In genomic region chr12:4506870-4507269, GRCh38 we compare ENCODE assay signal across 8 cellular contexts. TPM values are rescaled to one million over a fixed set of nuclear protein-coding genes. Genes with fewer than 3 reads are reported as not detected.
DNase-seq lines count a peak whose midpoint lies in the region; ATAC-seq and TF ChIP-seq lines count a peak whose summit lies in the region.

No MANE protein-coding gene starts in this region.

- no peaks in the 10 kb centered on the region for H4K20me1 ChIP-seq in DOHH2 (ENCODE audit: control insufficient read depth, insufficient read depth, low read depth, low read length)

- TF ChIP-seq CTCF in DOHH2 (IDR thresholded peaks at IDR 0.05; ENCODE audit: low read depth, low read length, poor library complexity, severe bottlenecking) (no peak), choroid plexus epithelial cell (conservative IDR thresholded peaks at IDR 0.05; ENCODE audit: low read depth, low read length) (no peak), right lobe of liver (IDR thresholded peaks at IDR 0.05) (no peak), tibial nerve (IDR thresholded peaks at IDR 0.05) (no peak)

- TF ChIP-seq POLR2A in right lobe of liver (IDR thresholded peaks at IDR 0.05), result no peak
- TF ChIP-seq POLR2A in tibial nerve (IDR thresholded peaks at IDR 0.05), result no peak

- H3K4me2 ChIP-seq in DOHH2 (ENCODE audit: low read length), result peak overlapping the region; percentile 73

- TF ChIP-seq EP300 in tibial nerve (IDR thresholded peaks at IDR 0.05), result no peak

- intact Hi-C loops in right lobe of liver (cut with DNase I), result no loop called here

- WGBS in right lobe of liver (ENCODE audit: insufficient coverage, low coverage, low lambda C conversion rate, missing lambda C conversion rate), result 70% methylated on average over 5 of the region's 5 CpGs
- WGBS in tibial nerve, 2 donors, result 90 to 93% methylated on average over 5 of the region's 5 CpGs

- no peaks in the 10 kb centered on the region for H3K79me2 ChIP-seq in DOHH2 (ENCODE audit: control insufficient read depth, low read length)

- DNase-seq in HT1080 (ENCODE audit: low read depth) (peak; percentile 64), choroid plexus epithelial cell (ENCODE audit: low read depth) (peak; percentile 71), NCI-H2171 (lab: John Stamatoyannopoulos, UW) (no peak), right lobe of liver (no peak), NCI-H1092 treated with DMSO at 0.1 percent for 48 hours (lab: John Stamatoyannopoulos, UW) (no peak), tibial nerve (ENCODE audit: low spot score in 2 of 2) (no peak)

- H3K4me3 ChIP-seq in DOHH2 (ENCODE audit: low read length) (peak overlapping the region; percentile 48), choroid plexus epithelial cell (ENCODE audit: low read depth, low read length) (no peak overlapping the region), right lobe of liver (no peak overlapping the region), tibial nerve (no peak overlapping the region)

- H3K27me3 ChIP-seq in DOHH2 (ENCODE audit: control insufficient read depth, low read length) (no peaks in the 10 kb centered on the region), right lobe of liver (no peaks in the 10 kb centered on the region), tibial nerve (no peaks in the 10 kb centered on the region)

- peaks cover 32% of the 10 kb centered on the region for H3K4me1 ChIP-seq in DOHH2 (ENCODE audit: control insufficient read depth, low read length)
- H3K4me1 ChIP-seq in right lobe of liver, result peaks cover 0 to 7% (median 0%) of the 10 kb centered on the region in 4 donors
- no peaks in the 10 kb centered on the region for H3K4me1 ChIP-seq in tibial nerve

- H3K9me3 ChIP-seq in DOHH2 (ENCODE audit: control insufficient read depth, insufficient read depth, low read length) (no peaks in the 10 kb centered on the region), right lobe of liver (no peaks in the 10 kb centered on the region), tibial nerve (no peaks in the 10 kb centered on the region)

- H3K27ac ChIP-seq in DOHH2 (ENCODE audit: low read depth, low read length) (peak overlapping the region; percentile 62), right lobe of liver (no peak overlapping the region), tibial nerve (no peak overlapping the region)

- H3K36me3 ChIP-seq in DOHH2 (ENCODE audit: control insufficient read depth, low read length) (peaks cover 14% of the 10 kb centered on the region), right lobe of liver (peaks cover 0 to 15% (median 0%) of the 10 kb centered on the region in 4 donors), tibial nerve (peaks cover 0 to 42% (median 0%) of the 10 kb centered on the region in 3 donors)

- H3F3A ChIP-seq in DOHH2 (ENCODE audit: control insufficient read depth, insufficient read depth), result peaks cover 5% of the 10 kb centered on the region

- peak; percentile 88 for ATAC-seq in GM19467 (IDR thresholded peaks at IDR 0.05; ENCODE audit: unreplicated experiment)
- no peak for ATAC-seq in right lobe of liver

- H3K9me2 ChIP-seq in DOHH2 (replicated peaks; ENCODE audit: control insufficient read depth, low read length), result no peaks in the 10 kb centered on the region

RNA-seq across cellular contexts. Expression of gene RAD51AP1, which starts 31.8 kb away (rescaled TPM):
- 28.7 and 38.0 TPM in 2 replicates for total RNA-seq in HT1080 (2014; rRNA removed; shearing (Covaris generic))
- 33.8 and 37.5 TPM in 2 replicates for polyA plus RNA-seq in HT1080 (2015; cell fraction: cytosol; rRNA removed)
- polyA plus RNA-seq in HT1080 (2015; cell fraction: nucleus; rRNA removed), result 55.8 and 66.4 TPM in 2 replicates
- total RNA-seq in right lobe of liver (1 to 10 TPM in 3 of 6 experiments, under 1 TPM in 3; 0.56 to 5.1 (median 1.3) TPM), tibial nerve (1 to 10 TPM in 2 of 4 donors, under 1 TPM in 2; 0.44 to 4.8 (median 1.6) TPM)

RNA-seq across cellular contexts. Expression of gene DYRK4, which starts 55.1 kb away (rescaled TPM):
- 60.5 and 64.6 TPM in 2 replicates for total RNA-seq in HT1080 (2014; rRNA removed; shearing (Covaris generic))
- polyA plus RNA-seq in HT1080 (2015; cell fraction: cytosol; rRNA removed), result 31.7 and 41.6 TPM in 2 replicates
- polyA plus RNA-seq in HT1080 (2015; cell fraction: nucleus; rRNA removed), result 27.1 and 34.2 TPM in 2 replicates
- total RNA-seq in right lobe of liver (10 to 100 TPM in 4 of 6 experiments, 1 to 10 TPM in 2; 8.9 to 16.7 (median 10.6) TPM), tibial nerve (10 to 100 TPM; 26.7 to 54.0 (median 40.9) TPM)

Comparison
In these comparisons a context has a peak if more than half of its experiments do, and no peak if none do; other contexts are left out.
1. DNase-seq: peak in HT1080 (single experiment) and choroid plexus epithelial cell (single experiment); none in NCI-H2171 (single experiment), right lobe of liver (0 of 3), NCI-H1092 treated with DMSO at 0.1 percent for 48 hours (single experiment) and tibial nerve (0 of 2).